8 cellular contexts compared by ENCODE assay signal in genomic region chr19:35249146-35249847, GRCh38. TPM values are rescaled to one million over a fixed set of nuclear protein-coding genes. Genes with fewer than 3 reads are reported as not detected.
A peak's percentile ranks its signal among the peaks of the same experiment; 100 is the strongest.
DNase-seq lines count a peak whose midpoint lies in the region; ATAC-seq, FAIRE-seq and TF ChIP-seq lines count a peak whose summit lies in the region.

No MANE protein-coding gene starts in this region.

- no peaks in the 10 kb centered on the region for H3K9me3 Mint-ChIP-seq in CD8-positive, alpha-beta T cell
- H3K9me3 Mint-ChIP-seq in astrocyte (ENCODE audit: unreplicated experiment): peaks cover 3% of the 10 kb centered on the region

- no peak for ATAC-seq in CD8-positive, alpha-beta T cell
- ATAC-seq in HG02798 (IDR thresholded peaks at IDR 0.05; ENCODE audit: poor library complexity, unreplicated experiment): peak; percentile 1
- no peak for ATAC-seq in HG02588 (IDR thresholded peaks at IDR 0.05; ENCODE audit: unreplicated experiment)
- ATAC-seq in HG03159 (IDR thresholded peaks at IDR 0.05; ENCODE audit: unreplicated experiment): no peak
- no peak for ATAC-seq in GM21390 (IDR thresholded peaks at IDR 0.05; ENCODE audit: unreplicated experiment)

- no peaks in the 10 kb centered on the region for H4K20me1 ChIP-seq in astrocyte (ENCODE audit: insufficient read depth, low read length)

- H3K4me1 Mint-ChIP-seq in CD8-positive, alpha-beta T cell (ENCODE audit: low read depth): peaks cover 42% of the 10 kb centered on the region
- peaks cover 2% of the 10 kb centered on the region for H3K4me1 Mint-ChIP-seq in astrocyte (ENCODE audit: low read depth, unreplicated experiment)

- intact Hi-C loops in CD8-positive, alpha-beta T cell (cut with DNase I, micrococcal nuclease): loop anchor here (2.0 to 10.0 kb wide), 4 partner anchors 34 to 214 kb away; no protein-coding TSS in a partner anchor

- H3K4me1 ChIP-seq in CD8-positive, alpha-beta T cell (ENCODE audit: insufficient read depth, low read length): peaks cover 19% of the 10 kb centered on the region
- no peaks in the 10 kb centered on the region for H3K4me1 ChIP-seq in astrocyte (ENCODE audit: insufficient read depth, low read length)

- no peaks in the 10 kb centered on the region for H3K79me2 ChIP-seq in astrocyte (ENCODE audit: insufficient read depth, low read length)

- H3K9ac ChIP-seq in astrocyte (ENCODE audit: low read length): no peak overlapping the region

- POLR2A ChIA-PET in CD8-positive, alpha-beta T cell (lab: Charles Lee): interaction anchor here (1.9 kb wide), 1 partner anchor 38 kb away, joined by 9 read pairs; no protein-coding TSS in a partner anchor

- H3K9me3 ChIP-seq in CD8-positive, alpha-beta T cell (ENCODE audit: low read length): no peaks in the 10 kb centered on the region
- no peaks in the 10 kb centered on the region for H3K9me3 ChIP-seq in astrocyte (ENCODE audit: insufficient read depth, low read depth, low read length)

- CTCF ChIA-PET in CD8-positive, alpha-beta T cell (lab: Charles Lee): interaction anchor here (1.2 to 2.2 kb wide), 2 partner anchors 14 to 95 kb away, joined by 5 to 9 read pairs; partner anchors contain the start of gene FXYD5

- peak overlapping the region; percentile 97 for H3K4me3 Mint-ChIP-seq in CD8-positive, alpha-beta T cell
- H3K4me3 Mint-ChIP-seq in astrocyte (ENCODE audit: unreplicated experiment): peak overlapping the region; percentile 85

- peaks cover 16% of the 10 kb centered on the region for H3K36me3 ChIP-seq in CD8-positive, alpha-beta T cell (ENCODE audit: insufficient read depth, low read length)
- no peaks in the 10 kb centered on the region for H3K36me3 ChIP-seq in astrocyte (ENCODE audit: insufficient read depth, low read length)

- H3K27ac ChIP-seq in CD8-positive, alpha-beta T cell (ENCODE audit: low read depth, low read length): peak overlapping the region; percentile 84
- no peak overlapping the region for H3K27ac ChIP-seq in astrocyte (ENCODE audit: low read depth, low read length)

- no peaks in the 10 kb centered on the region for H3K27me3 Mint-ChIP-seq in CD8-positive, alpha-beta T cell (ENCODE audit: low read depth)
- H3K27me3 Mint-ChIP-seq in astrocyte (ENCODE audit: low read depth, unreplicated experiment): peaks cover 24% of the 10 kb centered on the region

- H3K27me3 ChIP-seq in CD8-positive, alpha-beta T cell (ENCODE audit: insufficient read depth, low read length): no peaks in the 10 kb centered on the region
- peaks cover 31% of the 10 kb centered on the region for H3K27me3 ChIP-seq in astrocyte (ENCODE audit: insufficient read depth, low read length)

- TF ChIP-seq CTCF in CD8-positive, alpha-beta T cell (IDR thresholded peaks at IDR 0.05): no peak
- no peak for TF ChIP-seq CTCF in astrocyte (IDR thresholded peaks at IDR 0.05; ENCODE audit: insufficient read depth, low read depth, low read length)

- peaks cover 53% of the 10 kb centered on the region for H3K36me3 Mint-ChIP-seq in CD8-positive, alpha-beta T cell
- peaks cover 2% of the 10 kb centered on the region for H3K36me3 Mint-ChIP-seq in astrocyte (ENCODE audit: low read depth, unreplicated experiment)

- H2AFZ ChIP-seq in astrocyte (ENCODE audit: low read depth, low read length): no peak overlapping the region

- H3K27ac Mint-ChIP-seq in CD8-positive, alpha-beta T cell: peak overlapping the region; percentile 98
- H3K27ac Mint-ChIP-seq in astrocyte (ENCODE audit: unreplicated experiment): peak overlapping the region; percentile 62

- H3K4me3 ChIP-seq in CD8-positive, alpha-beta T cell (ENCODE audit: low read depth, low read length): peak overlapping the region; percentile 96
- H3K4me3 ChIP-seq in astrocyte (ENCODE audit: insufficient read depth, low read depth, low read length): no peak overlapping the region

- peak in 2 of 7 experiments; percentile 13 to 49 for DNase-seq in CD8-positive, alpha-beta T cell
- no peak for DNase-seq in astrocyte (ENCODE audit: low read depth)
- peak; percentile 89 for DNase-seq in mesenteric fat pad (ENCODE audit: low spot score)
- DNase-seq in 8988T: no peak

- no peak overlapping the region for H3K4me2 ChIP-seq in astrocyte (ENCODE audit: low read length)

- FAIRE-seq in astrocyte (lab: Jason Lieb, UNC): no peak

RNA-seq across cellular contexts. Expression of gene LSR, which starts 0.5 kb away (rescaled TPM):
- total RNA-seq in CD8-positive, alpha-beta T cell: 10 to 100 TPM; 97.9 to 99.5 TPM
- total RNA-seq in astrocyte (8.4 and 18.1 TPM in 2 replicates), mesenteric fat pad (8.1 TPM)

RNA-seq across cellular contexts. Expression of gene USF2, which starts 19.5 kb away (rescaled TPM):
- total RNA-seq in CD8-positive, alpha-beta T cell: 100 to 1,000 TPM; 252 to 268 TPM
- total RNA-seq in astrocyte (68.9 and 70.0 TPM in 2 replicates), mesenteric fat pad (110 TPM)

RNA-seq across cellular contexts. Expression of gene FAM187B, which starts 20.8 kb away (rescaled TPM):
- total RNA-seq in CD8-positive, alpha-beta T cell: not detected
- total RNA-seq in astrocyte: not detected in 2 replicates
- not detected for total RNA-seq in mesenteric fat pad

RNA-seq across cellular contexts. Expression of gene HAMP, which starts 33.0 kb away (rescaled TPM):
- total RNA-seq in CD8-positive, alpha-beta T cell: under 1 TPM; 0.72 to 0.87 TPM
- total RNA-seq in astrocyte (0.36 and 0.38 TPM in 2 replicates), mesenteric fat pad (not detected)

RNA-seq across cellular contexts. Expression of gene MAG, which starts 42.7 kb away (rescaled TPM):
- total RNA-seq in CD8-positive, alpha-beta T cell: not detected
- total RNA-seq in astrocyte (not detected in 2 replicates), mesenteric fat pad (not detected)
